ENCODE assay signal across 8 cellular contexts in the genomic region with DNA sequence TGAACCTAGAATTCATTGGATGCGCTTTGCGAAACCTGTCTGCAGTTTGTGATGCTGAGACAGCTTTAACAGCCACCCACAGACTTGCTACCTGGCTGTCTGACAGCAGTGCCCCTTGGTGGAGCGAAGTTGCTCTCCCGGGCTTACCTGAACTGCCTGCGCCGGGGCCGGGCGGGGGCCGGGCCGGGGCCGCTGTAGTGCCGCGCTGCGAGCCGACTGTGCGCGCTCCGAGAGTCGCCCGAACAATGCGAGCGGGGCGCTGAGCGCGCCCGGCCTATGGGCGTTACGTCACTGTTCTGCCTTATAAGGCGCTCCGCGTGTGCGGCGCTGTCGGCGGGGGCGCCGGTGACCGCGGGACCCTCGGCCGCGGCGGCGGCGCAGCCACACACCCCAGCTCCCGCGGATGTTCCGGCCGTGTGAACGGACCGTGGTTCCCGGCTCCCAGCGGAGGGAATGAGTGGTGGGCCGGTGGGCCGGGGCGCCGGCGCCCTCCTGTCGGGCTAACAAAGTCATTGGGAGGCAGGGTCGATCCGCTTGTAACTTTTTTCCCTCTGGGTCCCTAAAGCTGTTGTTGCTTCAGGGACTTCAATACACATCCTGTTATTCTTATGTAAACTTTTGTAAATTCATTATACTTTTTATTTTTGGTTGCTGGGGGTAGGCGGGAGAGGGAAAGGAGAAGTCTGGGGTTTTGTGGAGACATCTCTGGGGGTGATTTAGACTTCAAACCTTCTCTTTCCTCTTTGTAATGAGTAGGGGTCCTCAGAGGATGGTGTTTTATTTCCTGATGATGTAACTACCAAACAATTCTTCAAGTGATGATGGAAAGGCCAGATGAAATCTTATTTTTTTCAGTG. TPM values are rescaled to one million over a fixed set of nuclear protein-coding genes. Genes with fewer than 3 reads are reported as not detected.
DNase-seq lines count a peak whose midpoint lies in the region; ATAC-seq and TF ChIP-seq lines count a peak whose summit lies in the region.

No MANE protein-coding gene starts in this region.

- in situ Hi-C loops in transverse colon (cut with MboI; ENCODE audit: low pct_ligation_motif_present in 1 of 4, low pct_unique_long_range_greater_than_20kb in 1 of 4, low sequenced_read_pairs in 3 of 4), result no loop called here

- H4K20me1 ChIP-seq in SU-DHL-6 (ENCODE audit: low read depth, low read length), result peaks cover 38% of the 10 kb centered on the region; the same call in 1 of the 2 replicates

- no peak for TF ChIP-seq EP300 in transverse colon (IDR thresholded peaks at IDR 0.05; ENCODE audit: low read depth)

- no peaks in the 10 kb centered on the region for H3K9me3 ChIP-seq in CD4-positive, alpha-beta memory T cell (ENCODE audit: control insufficient read depth in 1 of 2, low read length in 2 of 2)
- H3K9me3 ChIP-seq in SU-DHL-6 (ENCODE audit: insufficient read depth, low read length) (no peaks in the 10 kb centered on the region), adipocyte (ENCODE audit: control insufficient read depth, low read length) (no peaks in the 10 kb centered on the region), heart right ventricle (no peaks in the 10 kb centered on the region), transverse colon (no peaks in the 10 kb centered on the region)

- no peaks in the 10 kb centered on the region for H3K27me3 ChIP-seq in CD4-positive, alpha-beta memory T cell (ENCODE audit: insufficient read depth, low read length)
- no peaks in the 10 kb centered on the region for H3K27me3 ChIP-seq in SU-DHL-6 (ENCODE audit: low read length)
- no peaks in the 10 kb centered on the region for H3K27me3 ChIP-seq in adipocyte (replicated peaks; ENCODE audit: control insufficient read depth, insufficient read depth, low read length)
- H3K27me3 ChIP-seq in heart right ventricle, result no peaks in the 10 kb centered on the region
- no peaks in the 10 kb centered on the region for H3K27me3 ChIP-seq in transverse colon

- peaks cover 17% of the 10 kb centered on the region for H3K4me1 ChIP-seq in CD4-positive, alpha-beta memory T cell (ENCODE audit: insufficient read depth, low read length)
- peaks cover 49% of the 10 kb centered on the region for H3K4me1 ChIP-seq in adipocyte (ENCODE audit: control insufficient read depth, insufficient read depth, low read length)
- H3K4me1 ChIP-seq in heart right ventricle, result peaks cover 1 to 65% (median 44%) of the 10 kb centered on the region in 9 donors
- H3K4me1 ChIP-seq in transverse colon, result peaks cover 6 to 42% (median 22%) of the 10 kb centered on the region in 4 donors

- POLR2A ChIA-PET in CD4-positive, alpha-beta memory T cell (lab: Charles Lee; ENCODE audit: partially characterized antibody), result no interaction called here

- CTCF ChIA-PET in CD4-positive, alpha-beta memory T cell (lab: Charles Lee; ENCODE audit: partially characterized antibody), result interaction anchor here (1.0 to 1.2 kb wide), 2 partner anchors 10 to 45 kb away, joined by 3 read pairs; no protein-coding TSS in a partner anchor

- H3K4me3 ChIP-seq in CD4-positive, alpha-beta memory T cell (ENCODE audit: low read length in 2 of 2), result peak overlapping the region; percentile 51 to 71
- no peak overlapping the region for H3K4me3 ChIP-seq in SU-DHL-6 (ENCODE audit: insufficient read depth, low read length, poor library complexity, severe bottlenecking)
- peak overlapping the region; percentile 90 for H3K4me3 ChIP-seq in adipocyte (ENCODE audit: low read length)
- H3K4me3 ChIP-seq in heart right ventricle, result peak overlapping the region; percentile 55 to 88 (median 75)
- H3K4me3 ChIP-seq in transverse colon, result peak overlapping the region; percentile 58 to 65 (median 62)

- H3K36me3 ChIP-seq in CD4-positive, alpha-beta memory T cell (ENCODE audit: insufficient read depth, low read length), result no peaks in the 10 kb centered on the region
- H3K36me3 ChIP-seq in SU-DHL-6 (ENCODE audit: low read length) (no peaks in the 10 kb centered on the region), adipocyte (ENCODE audit: control insufficient read depth, insufficient read depth, low read length, severe bottlenecking) (no peaks in the 10 kb centered on the region), heart right ventricle (peaks cover 0 to 8% (median 0%) of the 10 kb centered on the region in 9 donors), transverse colon (no peaks in the 10 kb centered on the region)

- H3K4me3 Mint-ChIP-seq in CD4-positive, alpha-beta memory T cell, result peak overlapping the region; percentile 72 to 85 (median 82)

- TF ChIP-seq CTCF in GM20000 (IDR thresholded peaks at IDR 0.05; ENCODE audit: extremely low read depth, missing control alignments) (no peak), SU-DHL-6 (IDR thresholded peaks at IDR 0.05; ENCODE audit: insufficient read depth, low read length, poor library complexity, severe bottlenecking) (no peak), heart right ventricle (IDR thresholded peaks at IDR 0.05) (peak in 3 of 9 donors; percentile 23 to 40 (median 40)), transverse colon (IDR thresholded peaks at IDR 0.05) (no peak)

- intact Hi-C loops in CD4-positive, alpha-beta memory T cell (cut with micrococcal nuclease), result loop anchor here (5.0 kb wide), 1 partner anchor 59 kb away; a partner anchor contains a TSS
- intact Hi-C loops in heart right ventricle (cut with DNase I), result loop anchor here in 6 of 10 donors (2.0 to 10.0 kb wide), 9 partner anchors 31 to 289 kb away; no protein-coding TSS in a partner anchor
- intact Hi-C loops in transverse colon (cut with DNase I; ENCODE audit: low total_unique reads), result no loop called here

- H3K27ac ChIP-seq in CD4-positive, alpha-beta memory T cell (ENCODE audit: low read depth, low read length), result peak overlapping the region; percentile 45
- H3K27ac ChIP-seq in SU-DHL-6 (ENCODE audit: low read depth, low read length) (no peak overlapping the region), heart right ventricle (peak overlapping the region; percentile 70 to 98 (median 94)), transverse colon (peak overlapping the region; percentile 84 to 90 (median 88))

- WGBS in heart right ventricle, 2 donors, result 2 to 3% methylated on average over 62 of the region's 62 CpGs
- 3 to 30% methylated on average over 1 to 62 of the region's 62 CpGs for whole genome bisulfite sequencing in transverse colon (ENCODE audit: low coverage in 1 of 2), 2 donors

- ATAC-seq in heart right ventricle, result peak; percentile 94 to 97 (median 94)

- peak; percentile 66 to 74 (median 68) for DNase-seq in CD4-positive, alpha-beta memory T cell
- DNase-seq in GM20000 (ENCODE audit: low spot score) (peak; percentile 86), HPDE6-E6E7 (ENCODE audit: extremely low spot score) (peak; percentile 44), adipocyte (ENCODE audit: low read depth) (peak; percentile 94), heart right ventricle (peak; percentile 84 to 86), pons (ENCODE audit: low spot score) (peak; percentile 71), transverse colon (peak; percentile 82)

- no peaks in the 10 kb centered on the region for H3K36me3 Mint-ChIP-seq in CD4-positive, alpha-beta memory T cell

- peak; percentile 87 for TF ChIP-seq POLR2A in transverse colon (IDR thresholded peaks at IDR 0.05)

- no peaks in the 10 kb centered on the region for H3K79me2 ChIP-seq in SU-DHL-6 (ENCODE audit: insufficient read depth, low read length)

- H3K9ac ChIP-seq in SU-DHL-6 (ENCODE audit: low read length) (peak overlapping the region; percentile 6; the same call in 1 of the 2 replicates), adipocyte (ENCODE audit: low read length) (peak overlapping the region; percentile 96)

- H3K27me3 Mint-ChIP-seq in CD4-positive, alpha-beta memory T cell, result no peaks in the 10 kb centered on the region

- H2AFZ ChIP-seq in SU-DHL-6 (ENCODE audit: low read depth, low read length, severe bottlenecking), result no peak overlapping the region

- peak overlapping the region; percentile 56 for H3K4me2 ChIP-seq in SU-DHL-6 (ENCODE audit: low read depth, low read length, poor library complexity, severe bottlenecking)

- H3K9me2 ChIP-seq in SU-DHL-6 (replicated peaks; ENCODE audit: insufficient read depth, low read length), result no peaks in the 10 kb centered on the region

- H3K9me3 Mint-ChIP-seq in CD4-positive, alpha-beta memory T cell, result peaks cover 0 to 1% (median 0%) of the 10 kb centered on the region in 8 donors

- peaks cover 8 to 27% (median 9%) of the 10 kb centered on the region in 4 donors for H3K4me1 Mint-ChIP-seq in CD4-positive, alpha-beta memory T cell

- peaks cover 9% of the 10 kb centered on the region; the same call in 1 of the 2 replicates for H3F3A ChIP-seq in SU-DHL-6 (ENCODE audit: insufficient read depth)

- peak overlapping the region; percentile 15 to 88 (median 83) for H3K27ac Mint-ChIP-seq in CD4-positive, alpha-beta memory T cell

RNA-seq across cellular contexts. Expression of a gene that starts 58.5 kb away (rescaled TPM):
- total RNA-seq in CD4-positive, alpha-beta memory T cell, result 10 to 100 TPM; 18.3 to 20.5 TPM
- polyA plus RNA-seq in CD4-positive, alpha-beta memory T cell, result 10 to 100 TPM; 23.2 to 29.4 TPM
- total RNA-seq in heart right ventricle, result 10 to 100 TPM; 24.6 to 45.4 (median 34.2) TPM
- polyA plus RNA-seq in heart right ventricle, result 10 to 100 TPM; 33.7 to 43.1 TPM
- total RNA-seq in transverse colon, result 10 to 100 TPM in 1 of 4 donors, 1 to 10 TPM in 3; 2.4 to 29.9 (median 5.2) TPM

Comparison
In these comparisons a context has a peak if more than half of its experiments do, and no peak if none do; other contexts are left out.
1. DNase-seq: peak in every context shown above with its lines; median percentile 94 in adipocyte; 86 in GM20000; 85 in heart right ventricle; 82 in transverse colon; 71 in pons; 68 in CD4-positive, alpha-beta memory T cell; 44 in HPDE6-E6E7.